Comparison of ENCODE assay signal across 16 cellular contexts in the genomic region with DNA sequence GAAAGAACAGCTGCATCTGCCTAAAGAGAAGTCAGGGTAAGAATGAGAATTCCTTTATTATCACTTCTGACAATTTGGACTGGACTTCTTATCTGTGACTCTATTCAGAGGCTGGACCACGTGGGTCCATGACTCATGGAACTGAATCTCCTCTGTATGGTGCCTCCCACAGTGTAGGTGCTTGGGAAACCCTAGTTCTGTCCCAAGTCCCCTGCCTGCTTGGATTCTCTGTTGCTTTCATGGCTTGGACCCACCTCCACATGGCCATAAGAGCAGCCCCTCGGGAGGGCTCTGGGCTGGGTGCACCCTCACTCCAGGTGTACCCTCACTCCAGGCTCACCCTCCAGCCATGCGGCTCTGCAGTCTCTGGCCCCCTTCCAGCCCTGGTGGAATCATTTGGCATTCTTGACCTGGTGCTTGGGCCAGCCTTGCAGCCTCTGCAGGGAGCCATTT.
A peak's percentile ranks its signal among the peaks of the same experiment; 100 is the strongest.
DNase-seq lines count a peak whose midpoint lies in the region; ATAC-seq, FAIRE-seq and TF ChIP-seq lines count a peak whose summit lies in the region.
"Had no signal": no experiment of that assay in that cellular context is flagged by ENCODE, and none has a peak within 500 bp of the region (broad histone marks: within the 10 kb centered on the region; RNA-seq: fewer than 3 reads in every experiment).

No MANE protein-coding gene starts in this region.

- no peak overlapping the region for H3K56ac ChIP-seq in IMR-90 (ENCODE audit: extremely low read depth, insufficient read depth, low read length)

- no peak overlapping the region for H4K8ac ChIP-seq in IMR-90 (ENCODE audit: low read depth in 2 of 2, low read length in 2 of 2)

- DNase-seq in COLO829 (ENCODE audit: low spot score) (peak; percentile 90), IMR-90 (peak; percentile 50), astrocyte (ENCODE audit: low read depth) (peak; percentile 50), left lobe of liver (ENCODE audit: low spot score) (peak; percentile 27), 8988T (no peak), kidney (no peak), hippocampal formation (lab: John Stamatoyannopoulos, UW) (no peak), NCI-H2107 treated with DMSO at 0.1 percent for 48 hours (lab: John Stamatoyannopoulos, UW; ENCODE audit: unreplicated experiment) (no peak)
- DNase-seq: activated CD4-positive, alpha-beta T cell treated with anti-CD3 and anti-CD28 coated beads, Interleukin-2, amount 50 U/mL, for 48 hours; activated naive CD8-positive, alpha-beta T cell treated with anti-CD3 and anti-CD28 coated beads, Interleukin-2, amount 50 U/mL, for 24 hours; heart left ventricle; NCI-H146 had no signal

- H3K9me1 ChIP-seq in IMR-90 (ENCODE audit: insufficient read depth, low read length) = no peaks in the 10 kb centered on the region

- TF ChIP-seq CTCF in IMR-90 (conservative IDR thresholded peaks at IDR 0.05; ENCODE audit: low read depth, low read length) = no peak
- no peak for TF ChIP-seq CTCF in astrocyte (IDR thresholded peaks at IDR 0.05; ENCODE audit: insufficient read depth, low read depth, low read length)
- no peak for TF ChIP-seq CTCF in kidney (IDR thresholded peaks at IDR 0.05; ENCODE audit: borderline replicate concordance, extremely low read depth, insufficient read depth)

- no peaks in the 10 kb centered on the region for H3K9me3 ChIP-seq in IMR-90 (ENCODE audit: control insufficient read depth, insufficient read depth, low read length)
- H3K9me3 ChIP-seq in astrocyte (ENCODE audit: insufficient read depth, low read depth, low read length) = no peaks in the 10 kb centered on the region
- H3K9me3 ChIP-seq in kidney (ENCODE audit: control insufficient read depth in 1 of 2, low read length in 2 of 2) = no peaks in the 10 kb centered on the region
- H3K9me3 ChIP-seq: BLaER1 treated with 17β-estradiol and CSF1 and Interleukin-3, amounts not matched to agents 10 nM and 100 nM; heart left ventricle had no signal

- no peak overlapping the region for H3K14ac ChIP-seq in IMR-90 (replicated peaks; ENCODE audit: low read depth, low read length)

- H3K4me3 Mint-ChIP-seq in astrocyte (ENCODE audit: unreplicated experiment) = no peak overlapping the region
- H3K4me3 Mint-ChIP-seq: activated naive CD8-positive, alpha-beta T cell treated with anti-CD3 and anti-CD28 coated beads, Interleukin-2, amount 50 U/mL, for 24 hours had no signal

- no peaks in the 10 kb centered on the region for H3K79me2 ChIP-seq in astrocyte (ENCODE audit: insufficient read depth, low read length)
- H3K79me2 ChIP-seq: parathyroid adenoma had no signal

- H3K36me3 Mint-ChIP-seq in astrocyte (ENCODE audit: low read depth, unreplicated experiment) = peaks cover 2% of the 10 kb centered on the region

- in situ Hi-C loops in IMR-90 (cut with MboI; ENCODE audit: low sequenced_read_pairs) = no loop called here

- H3K4ac ChIP-seq in IMR-90 (ENCODE audit: low read depth, low read length) = no peak overlapping the region

- no peaks in the 10 kb centered on the region for H3K36me3 ChIP-seq in IMR-90 (ENCODE audit: control insufficient read depth, insufficient read depth, low read length)
- no peaks in the 10 kb centered on the region for H3K36me3 ChIP-seq in astrocyte (ENCODE audit: insufficient read depth, low read length)
- no peaks in the 10 kb centered on the region for H3K36me3 ChIP-seq in kidney (ENCODE audit: control insufficient read depth in 1 of 2, insufficient read depth in 2 of 2, low read length in 2 of 2)
- H3K36me3 ChIP-seq: BLaER1 treated with 17β-estradiol and CSF1 and Interleukin-3, amounts not matched to agents 10 nM and 100 nM; heart left ventricle had no signal

- H2AFZ ChIP-seq in IMR-90 (replicated peaks; ENCODE audit: low read length, poor library complexity) = no peak overlapping the region
- no peak overlapping the region for H2AFZ ChIP-seq in astrocyte (ENCODE audit: low read depth, low read length)
- H2AFZ ChIP-seq: parathyroid adenoma had no signal

- intact Hi-C loops in IMR-90 (cut with micrococcal nuclease) = no loop called here
- intact Hi-C loops in kidney (cut with DNase I) = no loop called here

- dilution Hi-C loops in IMR-90 (cut with HindIII; ENCODE audit: low sequenced_read_pairs, unreplicated experiment) = no loop called here

- POLR2A ChIA-PET in IMR-90 (lab: Charles Lee; ENCODE audit: unreplicated experiment) = interaction anchor here (0.5 kb wide), 1 partner anchor 60 kb away, joined by 3 read pairs; no protein-coding TSS in a partner anchor

- no peaks in the 10 kb centered on the region for H3K9me3 Mint-ChIP-seq in astrocyte (ENCODE audit: unreplicated experiment)

- H4K20me1 ChIP-seq in IMR-90 (ENCODE audit: insufficient read depth, low read length) (no peaks in the 10 kb centered on the region), astrocyte (ENCODE audit: insufficient read depth, low read length) (no peaks in the 10 kb centered on the region)
- H4K20me1 ChIP-seq: BLaER1 treated with 17β-estradiol and CSF1 and Interleukin-3, amounts not matched to agents 10 nM and 100 nM had no signal

- no peak overlapping the region for H3K27ac Mint-ChIP-seq in astrocyte (ENCODE audit: unreplicated experiment)
- H3K27ac Mint-ChIP-seq: activated naive CD8-positive, alpha-beta T cell treated with anti-CD3 and anti-CD28 coated beads, Interleukin-2, amount 50 U/mL, for 24 hours had no signal

- H2BK20ac ChIP-seq in IMR-90 (ENCODE audit: low read depth, low read length) = no peak overlapping the region

- no peak overlapping the region for H2AK5ac ChIP-seq in IMR-90 (ENCODE audit: low read depth, low read length)

- H3K23ac ChIP-seq in IMR-90 (ENCODE audit: low read depth, low read length) = no peak overlapping the region

- H4K91ac ChIP-seq in IMR-90 (ENCODE audit: insufficient read depth, low read depth, low read length) = no peak overlapping the region

- TF ChIP-seq POLR2A in IMR-90 (IDR thresholded peaks at IDR 0.05; ENCODE audit: low read depth, low read length) = no peak

- H2BK120ac ChIP-seq in IMR-90 (ENCODE audit: low read depth, low read length) = no peak overlapping the region

- H3K4me3 ChIP-seq in IMR-90 (ENCODE audit: insufficient read depth, low read depth, low read length) (no peak overlapping the region), astrocyte (ENCODE audit: insufficient read depth, low read depth, low read length) (no peak overlapping the region), kidney (ENCODE audit: low read length in 2 of 2) (no peak overlapping the region)
- H3K4me3 ChIP-seq: BLaER1 treated with 17β-estradiol and CSF1 and Interleukin-3, amounts not matched to agents 10 nM and 100 nM; dorsolateral prefrontal cortex; heart left ventricle; lung had no signal

- 20% methylated on average over 2 of the region's 3 CpGs; no CpG with 5 or more reads in 1 of the 2 experiments for WGBS in IMR-90 (ENCODE audit: extremely low coverage in 2 of 2, insufficient read length in 1 of 2), 2 experiments

- H3K27me3 ChIP-seq in IMR-90 (ENCODE audit: control insufficient read depth, insufficient read depth, low read length) = peaks cover 44% of the 10 kb centered on the region
- H3K27me3 ChIP-seq in astrocyte (ENCODE audit: insufficient read depth, low read length) = peaks cover 25% of the 10 kb centered on the region
- H3K27me3 ChIP-seq: BLaER1 treated with 17β-estradiol and CSF1 and Interleukin-3, amounts not matched to agents 10 nM and 100 nM had no signal

- H2BK5ac ChIP-seq in IMR-90 (ENCODE audit: low read depth, low read length, poor library complexity, severe bottlenecking) = no peak overlapping the region

- TF ChIP-seq RAD21 in IMR-90 (IDR thresholded peaks at IDR 0.05; ENCODE audit: low read length) = no peak

- no peak overlapping the region for H4K5ac ChIP-seq in IMR-90 (ENCODE audit: low read depth, low read length)

- H3K9ac ChIP-seq in IMR-90 (ENCODE audit: low read depth, low read length) (no peak overlapping the region), astrocyte (ENCODE audit: low read length) (no peak overlapping the region), kidney (ENCODE audit: low read length in 2 of 2) (no peak overlapping the region)
- H3K9ac ChIP-seq: BLaER1 treated with 17β-estradiol and CSF1 and Interleukin-3, amounts not matched to agents 10 nM and 100 nM; parathyroid adenoma had no signal

- no TSS peak for BruUV-seq in IMR-90 (replicated peaks; lab: Mats Ljungman, UMichigan)

- peak; percentile 79 for ATAC-seq in IMR-90 (ENCODE audit: low read depth)
- no peak for ATAC-seq in left lobe of liver
- ATAC-seq: activated naive CD8-positive, alpha-beta T cell treated with anti-CD3 and anti-CD28 coated beads, Interleukin-2, amount 50 U/mL, for 24 hours had no signal

- CTCF ChIA-PET in IMR-90 (lab: Yijun Ruan, JAX) = no interaction called here

- H3K27ac ChIP-seq in IMR-90 (ENCODE audit: insufficient read depth, low read length) (no peak overlapping the region), astrocyte (ENCODE audit: low read depth, low read length) (no peak overlapping the region), kidney (ENCODE audit: low read depth in 2 of 2, low read length in 2 of 2) (no peak overlapping the region)
- H3K27ac ChIP-seq: BLaER1 treated with 17β-estradiol and CSF1 and Interleukin-3, amounts not matched to agents 10 nM and 100 nM; dorsolateral prefrontal cortex; heart left ventricle; parathyroid adenoma had no signal

- peaks cover 51% of the 10 kb centered on the region for H3K27me3 Mint-ChIP-seq in astrocyte (ENCODE audit: low read depth, unreplicated experiment)

- H3K4me1 Mint-ChIP-seq in astrocyte (ENCODE audit: low read depth, unreplicated experiment) = peaks cover 3% of the 10 kb centered on the region

- H2BK15ac ChIP-seq in IMR-90 (ENCODE audit: low read depth, low read length) = no peak overlapping the region

- H3K4me1 ChIP-seq in IMR-90 (ENCODE audit: control insufficient read depth, insufficient read depth, low read length) = peaks cover 3% of the 10 kb centered on the region; the same call in 1 of the 2 replicates
- H3K4me1 ChIP-seq in astrocyte (ENCODE audit: insufficient read depth, low read length) = no peaks in the 10 kb centered on the region
- no peaks in the 10 kb centered on the region for H3K4me1 ChIP-seq in kidney (ENCODE audit: control insufficient read depth in 1 of 2, insufficient read depth in 1 of 2, low read depth in 1 of 2, low read length in 2 of 2)
- H3K4me1 ChIP-seq: heart left ventricle, parathyroid adenoma had no signal

- no peak overlapping the region for H2AK9ac ChIP-seq in IMR-90 (replicated peaks; ENCODE audit: low read depth, low read length, poor library complexity)

- H3K4me2 ChIP-seq in IMR-90 (ENCODE audit: low read depth, low read length) (no peak overlapping the region), astrocyte (ENCODE audit: low read length) (no peak overlapping the region)
- H3K4me2 ChIP-seq: BLaER1 treated with 17β-estradiol and CSF1 and Interleukin-3, amounts not matched to agents 10 nM and 100 nM had no signal

- FAIRE-seq in astrocyte (lab: Jason Lieb, UNC) = peak; percentile 9
- FAIRE-seq in kidney (lab: Jason Lieb, UNC) = no peak

- no peaks in the 10 kb centered on the region for H3K79me1 ChIP-seq in IMR-90 (ENCODE audit: low read depth in 1 of 2, low read length in 2 of 2)

- no peak overlapping the region for H3K18ac ChIP-seq in IMR-90 (ENCODE audit: low read depth, low read length)

TF ChIP-seq in IMR-90, 13 proteins besides CTCF, POLR2A, EP300 and RAD21 (continues in another document):
- TF ChIP-seq MAFK (IDR thresholded peaks at IDR 0.05; ENCODE audit: low read depth, low read length) (no peak), MAZ (IDR thresholded peaks at IDR 0.05; ENCODE audit: borderline replicate concordance, low read depth, low read length) (no peak)

Comparison
In these comparisons a context has a peak if more than half of its experiments do, and no peak if none do; other contexts are left out.
1. DNase-seq: peak in COLO829 (single experiment), IMR-90 (single experiment), astrocyte (single experiment) and left lobe of liver (single experiment); none in 8988T (single experiment), kidney (single experiment), hippocampal formation (0 of 2) and NCI-H2107 treated with DMSO at 0.1 percent for 48 hours (single experiment).